26 cellular contexts compared by ENCODE assay signal in genomic region chr1:29811727-29812396, GRCh38.
A peak's percentile ranks its signal among the peaks of the same experiment; 100 is the strongest.
DNase-seq lines count a peak whose midpoint lies in the region; ATAC-seq and TF ChIP-seq lines count a peak whose summit lies in the region.
"Had no signal": no experiment of that assay in that cellular context is flagged by ENCODE, and none has a peak within 500 bp of the region (broad histone marks: within the 10 kb centered on the region; RNA-seq: fewer than 3 reads in every experiment).

No MANE protein-coding gene starts in this region.

- no peaks in the 10 kb centered on the region for H3K36me3 Mint-ChIP-seq in activated CD4-positive, alpha-beta T cell treated with anti-CD3 and anti-CD28 coated beads for 36 hours (ENCODE audit: low read depth)
- no peaks in the 10 kb centered on the region for H3K36me3 Mint-ChIP-seq in chondrocyte (ENCODE audit: low read depth)
- H3K36me3 Mint-ChIP-seq in neural crest cell (ENCODE audit: low read depth): no peaks in the 10 kb centered on the region
- H3K36me3 Mint-ChIP-seq in type B pancreatic cell: no peaks in the 10 kb centered on the region
- no peaks in the 10 kb centered on the region for H3K36me3 Mint-ChIP-seq in activated naive CD8-positive, alpha-beta T cell treated with anti-CD3 and anti-CD28 coated beads, Interleukin-2, amount 50 U/mL, for 24 hours (ENCODE audit: low read depth)
- H3K36me3 Mint-ChIP-seq: CD8-positive, alpha-beta T cell had no signal

- no peak for TF ChIP-seq RAD21 in SK-N-SH (IDR thresholded peaks at IDR 0.05; ENCODE audit: low read length)

- H3K4me3 ChIP-seq in SK-N-SH (ENCODE audit: low read depth in 2 of 2, low read length in 1 of 2): no peak overlapping the region
- H3K4me3 ChIP-seq: GM23248 had no signal

- H3K9me2 ChIP-seq in SK-N-SH: no peaks in the 10 kb centered on the region

- 48% methylated on average over 6 of the region's 10 CpGs for WGBS in SK-N-SH (ENCODE audit: low lambda C conversion rate)

- TF ChIP-seq CTCF in chondrocyte (IDR thresholded peaks at IDR 0.05) (no peak), neural crest cell (conservative IDR thresholded peaks at IDR 0.05) (no peak), type B pancreatic cell (conservative IDR thresholded peaks at IDR 0.05) (no peak), SK-N-SH (IDR thresholded peaks at IDR 0.05) (no peak)

- CTCF ChIA-PET in activated CD4-positive, alpha-beta T cell treated with anti-CD3 and anti-CD28 coated beads for 36 hours (lab: Charles Lee): no interaction called here
- CTCF ChIA-PET in SK-N-SH (lab: Yijun Ruan, JAX): no interaction called here

- no peak for TF ChIP-seq EP300 in SK-N-SH (IDR thresholded peaks at IDR 0.05; ENCODE audit: borderline replicate concordance in 1 of 2, low read depth in 1 of 2, low read length in 1 of 2)

- no peak for ATAC-seq in activated CD4-positive, alpha-beta T cell treated with anti-CD3 and anti-CD28 coated beads for 36 hours
- no peak for ATAC-seq in activated naive CD8-positive, alpha-beta T cell treated with anti-CD3 and anti-CD28 coated beads, Interleukin-2, amount 50 U/mL, for 24 hours
- ATAC-seq in HG03342 (IDR thresholded peaks at IDR 0.05; ENCODE audit: unreplicated experiment): no peak
- ATAC-seq: CD8-positive, alpha-beta T cell; Panc1 had no signal

- H2AFZ ChIP-seq in SK-N-SH (ENCODE audit: low read depth): no peak overlapping the region
- H2AFZ ChIP-seq: GM23248 had no signal

- H3K27ac Mint-ChIP-seq in activated CD4-positive, alpha-beta T cell treated with anti-CD3 and anti-CD28 coated beads for 36 hours: no peak overlapping the region
- H3K27ac Mint-ChIP-seq in chondrocyte (ENCODE audit: unreplicated experiment) (no peak overlapping the region), neural crest cell (ENCODE audit: unreplicated experiment) (peak overlapping the region; percentile 12), type B pancreatic cell (no peak overlapping the region)
- H3K27ac Mint-ChIP-seq in activated naive CD8-positive, alpha-beta T cell treated with anti-CD3 and anti-CD28 coated beads, Interleukin-2, amount 50 U/mL, for 24 hours: no peak overlapping the region
- H3K27ac Mint-ChIP-seq: CD8-positive, alpha-beta T cell; H9; HFFc6 had no signal

- peaks cover 5% of the 10 kb centered on the region for H3K27me3 Mint-ChIP-seq in activated CD4-positive, alpha-beta T cell treated with anti-CD3 and anti-CD28 coated beads for 36 hours
- H3K27me3 Mint-ChIP-seq in chondrocyte (ENCODE audit: low read depth) (peaks cover 28% of the 10 kb centered on the region), neural crest cell (ENCODE audit: low read depth) (peaks cover 18% of the 10 kb centered on the region), type B pancreatic cell (peaks cover 14% of the 10 kb centered on the region)
- peaks cover 4% of the 10 kb centered on the region for H3K27me3 Mint-ChIP-seq in activated naive CD8-positive, alpha-beta T cell treated with anti-CD3 and anti-CD28 coated beads, Interleukin-2, amount 50 U/mL, for 24 hours

- POLR2A ChIA-PET in activated CD4-positive, alpha-beta T cell treated with anti-CD3 and anti-CD28 coated beads for 36 hours (lab: Charles Lee): no interaction called here
- POLR2A ChIA-PET in SK-N-SH (lab: Yijun Ruan, JAX): no interaction called here

- H3K79me2 ChIP-seq in SK-N-SH (ENCODE audit: insufficient read depth): no peaks in the 10 kb centered on the region

- H4K20me1 ChIP-seq in SK-N-SH (ENCODE audit: insufficient read depth): no peaks in the 10 kb centered on the region

- H3K36me3 ChIP-seq in SK-N-SH (replicated peaks in 1 of 2; ENCODE audit: control insufficient read depth in 1 of 2, insufficient read depth in 2 of 2, low read length in 1 of 2): no peaks in the 10 kb centered on the region

- H3F3A ChIP-seq in SK-N-SH (replicated peaks; ENCODE audit: insufficient read depth): no peaks in the 10 kb centered on the region

- no peak overlapping the region for H3K9ac ChIP-seq in SK-N-SH
- H3K9ac ChIP-seq: GM23248 had no signal

- H3K4me3 Mint-ChIP-seq in activated CD4-positive, alpha-beta T cell treated with anti-CD3 and anti-CD28 coated beads for 36 hours: no peak overlapping the region
- no peak overlapping the region for H3K4me3 Mint-ChIP-seq in chondrocyte (ENCODE audit: unreplicated experiment)
- H3K4me3 Mint-ChIP-seq in neural crest cell: no peak overlapping the region
- H3K4me3 Mint-ChIP-seq in type B pancreatic cell: no peak overlapping the region
- no peak overlapping the region for H3K4me3 Mint-ChIP-seq in activated naive CD8-positive, alpha-beta T cell treated with anti-CD3 and anti-CD28 coated beads, Interleukin-2, amount 50 U/mL, for 24 hours
- H3K4me3 Mint-ChIP-seq: CD8-positive, alpha-beta T cell; H9; HFFc6 had no signal

- H3K4me2 ChIP-seq in SK-N-SH: no peak overlapping the region

- no peaks in the 10 kb centered on the region for H3K9me3 Mint-ChIP-seq in activated CD4-positive, alpha-beta T cell treated with anti-CD3 and anti-CD28 coated beads for 36 hours (ENCODE audit: low read depth)
- H3K9me3 Mint-ChIP-seq in chondrocyte (ENCODE audit: low read depth): no peaks in the 10 kb centered on the region
- H3K9me3 Mint-ChIP-seq in neural crest cell: peaks cover 3% of the 10 kb centered on the region
- H3K9me3 Mint-ChIP-seq in type B pancreatic cell: no peaks in the 10 kb centered on the region
- H3K9me3 Mint-ChIP-seq in activated naive CD8-positive, alpha-beta T cell treated with anti-CD3 and anti-CD28 coated beads, Interleukin-2, amount 50 U/mL, for 24 hours: no peaks in the 10 kb centered on the region
- H3K9me3 Mint-ChIP-seq: CD8-positive, alpha-beta T cell; H9; HFFc6 had no signal

- peak; percentile 3 for DNase-seq in activated CD4-positive, alpha-beta T cell treated with anti-CD3 and anti-CD28 coated beads for 1 hour
- DNase-seq in activated CD4-positive, alpha-beta T cell treated with anti-CD3 and anti-CD28 coated beads for 36 hours: no peak
- DNase-seq in chondrocyte (ENCODE audit: low spot score) (peak; percentile 47), neural crest cell (ENCODE audit: low read depth, low spot score) (no peak), type B pancreatic cell (ENCODE audit: extremely low spot score, unreplicated experiment) (peak; percentile 50), SK-N-SH (no peak)
- no peak for DNase-seq in activated naive CD8-positive, alpha-beta T cell treated with anti-CD3 and anti-CD28 coated beads, Interleukin-2, amount 50 U/mL, for 24 hours
- DNase-seq: AML-193; C1 segment of cervical spinal cord; DMS153; GM23248; H9; HFFc6; KG1; NCI-H1105; NCI-H146; NCI-H2029 treated with DMSO at 0.1 percent for 48 hours; NCI-H345; NCI-H524; NCI-H774; NK-92 treated with Interleukin-12 subunit alpha and Interleukin-12 subunit beta, amount 100 ng/mL, for 24 hours; SIG-M5 had no signal

- H3K9me3 ChIP-seq in SK-N-SH: no peaks in the 10 kb centered on the region

- H3K27ac ChIP-seq in SK-N-SH (ENCODE audit: low read depth in 2 of 2, low read length in 1 of 2): no peak overlapping the region
- H3K27ac ChIP-seq: 22Rv1, GM23248 had no signal

- no peaks in the 10 kb centered on the region for H3K4me1 ChIP-seq in SK-N-SH (ENCODE audit: control insufficient read depth in 1 of 2, insufficient read depth in 2 of 2, low read depth in 1 of 2, low read length in 1 of 2)

- no peaks in the 10 kb centered on the region for H3K4me1 Mint-ChIP-seq in activated CD4-positive, alpha-beta T cell treated with anti-CD3 and anti-CD28 coated beads for 36 hours
- H3K4me1 Mint-ChIP-seq in chondrocyte (ENCODE audit: low read depth) (no peaks in the 10 kb centered on the region), neural crest cell (no peaks in the 10 kb centered on the region), type B pancreatic cell (ENCODE audit: unreplicated experiment) (no peaks in the 10 kb centered on the region)
- no peaks in the 10 kb centered on the region for H3K4me1 Mint-ChIP-seq in activated naive CD8-positive, alpha-beta T cell treated with anti-CD3 and anti-CD28 coated beads, Interleukin-2, amount 50 U/mL, for 24 hours

- no peaks in the 10 kb centered on the region for H3K27me3 ChIP-seq in SK-N-SH (ENCODE audit: insufficient read depth)

- intact Hi-C loops in activated CD4-positive, alpha-beta T cell treated with anti-CD3 and anti-CD28 coated beads for 36 hours (cut with DNase I, micrococcal nuclease): no loop called here

TF ChIP-seq in SK-N-SH, 30 proteins besides CTCF, POLR2A, EP300 and RAD21 (continues in another document):
- no peak for TF ChIP-seq TEAD4 (IDR thresholded peaks at IDR 0.05; ENCODE audit: borderline replicate concordance, insufficient read depth)
- TF ChIP-seq FOXM1 (IDR thresholded peaks at IDR 0.05; ENCODE audit: low read depth): no peak
- TF ChIP-seq USF1 (IDR thresholded peaks at IDR 0.05; ENCODE audit: borderline replicate concordance, low read depth): no peak
- no peak for TF ChIP-seq FOXJ3 (CRISPR knock-in tag; IDR thresholded peaks at IDR 0.05)
- TF ChIP-seq CHD2 (IDR thresholded peaks at IDR 0.05; ENCODE audit: low read length, partially characterized antibody): no peak
- no peak for TF ChIP-seq NFIC (IDR thresholded peaks at IDR 0.05; ENCODE audit: borderline replicate concordance)
- TF ChIP-seq RFX5 (IDR thresholded peaks at IDR 0.05; ENCODE audit: low read length): no peak
- TF ChIP-seq RXRA (IDR thresholded peaks at IDR 0.05; ENCODE audit: borderline replicate concordance, low read depth): no peak
- no peak for TF ChIP-seq EZH2phosphoT487 (IDR thresholded peaks at IDR 0.05; ENCODE audit: borderline replicate concordance, low read depth)
- TF ChIP-seq USF2 (IDR thresholded peaks at IDR 0.05; ENCODE audit: borderline replicate concordance, low read depth, low read length): no peak
- TF ChIP-seq JUND (IDR thresholded peaks at IDR 0.05): no peak
- no peak for TF ChIP-seq TAF1 (IDR thresholded peaks at IDR 0.05; ENCODE audit: borderline replicate concordance, low read depth, low read length)
- no peak for TF ChIP-seq GABPA (IDR thresholded peaks at IDR 0.05; ENCODE audit: low read depth)
- TF ChIP-seq POLR2AphosphoS5 (IDR thresholded peaks at IDR 0.05; ENCODE audit: low read depth, low read length): no peak
- TF ChIP-seq FOSL2 (IDR thresholded peaks at IDR 0.05; ENCODE audit: borderline replicate concordance, low read depth): no peak

Comparison
In these comparisons a context has a peak if more than half of its experiments do, and no peak if none do; other contexts are left out.
1. DNase-seq: peak in activated CD4-positive, alpha-beta T cell treated with anti-CD3 and anti-CD28 coated beads for 1 hour (single experiment), chondrocyte (single experiment) and type B pancreatic cell (single experiment); none in activated CD4-positive, alpha-beta T cell treated with anti-CD3 and anti-CD28 coated beads for 36 hours (single experiment), neural crest cell (single experiment), activated naive CD8-positive, alpha-beta T cell treated with anti-CD3 and anti-CD28 coated beads, Interleukin-2, amount 50 U/mL, for 24 hours (single experiment) and SK-N-SH (single experiment).